ENCODE assay signal across 1 cellular context in the genomic region with DNA sequence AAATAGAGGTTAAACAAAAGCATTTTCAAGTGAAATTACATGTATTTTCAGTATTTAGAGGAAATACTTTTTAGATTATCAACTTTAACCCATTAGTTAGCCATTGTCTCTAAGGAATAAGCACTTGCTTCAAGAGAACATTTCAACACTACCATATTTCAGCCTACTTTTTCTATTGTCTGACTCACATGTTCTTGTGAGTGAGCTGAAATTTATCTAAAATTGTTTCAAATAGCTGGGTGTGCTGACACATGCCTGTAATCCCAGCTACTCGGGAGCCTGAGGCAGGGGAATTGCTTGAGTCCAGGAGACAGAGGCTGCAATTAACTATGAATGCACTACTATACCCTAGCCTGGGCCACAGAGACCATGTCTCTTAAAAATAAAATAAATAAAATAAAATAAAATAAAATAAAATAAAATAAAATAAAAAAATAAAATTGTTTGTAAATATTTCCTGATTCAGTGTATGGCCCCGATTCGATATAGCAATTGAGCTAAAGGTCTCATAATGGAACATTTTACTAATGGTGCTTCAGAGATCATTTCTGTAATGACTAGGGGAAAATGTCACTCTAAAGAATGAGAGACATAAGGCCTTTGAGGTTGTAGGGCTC.
TF ChIP-seq lines count a peak whose summit lies in the region.

No MANE protein-coding gene starts in this region.

TF ChIP-seq in WTC11, 78 proteins besides CTCF, POLR2A, EP300 and RAD21:
- TF ChIP-seq E2F1 (CRISPR knock-in tag; IDR thresholded peaks at IDR 0.05) = no peak
- TF ChIP-seq HMGA2 (CRISPR knock-in tag; IDR thresholded peaks at IDR 0.05) = peak; percentile 92
- TF ChIP-seq, protein P1, sequence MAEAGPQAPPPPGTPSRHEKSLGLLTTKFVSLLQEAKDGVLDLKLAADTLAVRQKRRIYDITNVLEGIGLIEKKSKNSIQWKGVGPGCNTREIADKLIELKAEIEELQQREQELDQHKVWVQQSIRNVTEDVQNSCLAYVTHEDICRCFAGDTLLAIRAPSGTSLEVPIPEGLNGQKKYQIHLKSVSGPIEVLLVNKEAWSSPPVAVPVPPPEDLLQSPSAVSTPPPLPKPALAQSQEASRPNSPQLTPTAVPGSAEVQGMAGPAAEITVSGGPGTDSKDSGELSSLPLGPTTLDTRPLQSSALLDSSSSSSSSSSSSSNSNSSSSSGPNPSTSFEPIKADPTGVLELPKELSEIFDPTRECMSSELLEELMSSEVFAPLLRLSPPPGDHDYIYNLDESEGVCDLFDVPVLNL (CRISPR knock-in tag; IDR thresholded peaks at IDR 0.05; ENCODE audit: borderline replicate concordance, low read depth) = no peak
